In genomic region chr3:179956416-179956830, GRCh38 we compare ENCODE assay signal across 9 cellular contexts.
DNase-seq lines count a peak whose midpoint lies in the region; ATAC-seq and TF ChIP-seq lines count a peak whose summit lies in the region.
"Had no signal": no experiment of that assay in that cellular context is flagged by ENCODE, and none has a peak within 500 bp of the region (broad histone marks: within the 10 kb centered on the region; RNA-seq: fewer than 3 reads in every experiment).

No MANE protein-coding gene starts in this region.

- H3K4me1 ChIP-seq in Loucy (ENCODE audit: insufficient read depth, low read length, poor library complexity, severe bottlenecking) (peaks cover 83% of the 10 kb centered on the region), left ventricle myocardium inferior (no peaks in the 10 kb centered on the region)

- H3K9me3 ChIP-seq in Loucy (ENCODE audit: insufficient read depth, low read depth, low read length) (no peaks in the 10 kb centered on the region), left ventricle myocardium inferior (replicated peaks) (no peaks in the 10 kb centered on the region)

- no peaks in the 10 kb centered on the region for H3K4me1 Mint-ChIP-seq in mesothelial cell of epicardium

- peaks cover 15% of the 10 kb centered on the region; the same call in 1 of the 2 replicates for H3K79me2 ChIP-seq in Loucy (ENCODE audit: insufficient read depth, low read length)

- H2AFZ ChIP-seq in Loucy (ENCODE audit: low read length) = no peak overlapping the region

- H3K27ac Mint-ChIP-seq in mesothelial cell of epicardium = no peak overlapping the region

- no peak overlapping the region for H3K4me3 Mint-ChIP-seq in mesothelial cell of epicardium

- intact Hi-C loops in left ventricle myocardium inferior (cut with micrococcal nuclease) = no loop called here

- peak overlapping the region; percentile 67 for H3K4me3 ChIP-seq in Loucy (ENCODE audit: low read length, poor library complexity, severe bottlenecking)
- no peak overlapping the region for H3K4me3 ChIP-seq in left ventricle myocardium inferior

- H3K4me2 ChIP-seq in Loucy (ENCODE audit: low read depth, low read length, poor library complexity, severe bottlenecking) = peak overlapping the region; percentile 81

- H3K27me3 ChIP-seq in Loucy (ENCODE audit: insufficient read depth, low read length, poor library complexity, severe bottlenecking) (no peaks in the 10 kb centered on the region), left ventricle myocardium inferior (ENCODE audit: low read depth) (peaks cover 12% of the 10 kb centered on the region)

- H3K36me3 ChIP-seq in Loucy (ENCODE audit: insufficient read depth, low read length) (no peaks in the 10 kb centered on the region), left ventricle myocardium inferior (no peaks in the 10 kb centered on the region)

- no peak for TF ChIP-seq CTCF in Loucy (conservative IDR thresholded peaks at IDR 0.05; ENCODE audit: low read length)
- TF ChIP-seq CTCF in left ventricle myocardium inferior (IDR thresholded peaks at IDR 0.05; ENCODE audit: borderline replicate concordance) = no peak
- no peak for TF ChIP-seq CTCF in mesothelial cell of epicardium (IDR thresholded peaks at IDR 0.05; ENCODE audit: unreplicated experiment)

- peak; percentile 62 for DNase-seq in glomerular visceral epithelial cell (ENCODE audit: extremely low spot score)
- DNase-seq in left ventricle myocardium inferior = no peak
- DNase-seq in NCI-H226 = no peak
- DNase-seq in mesothelial cell of epicardium (ENCODE audit: low spot score in 2 of 2, unreplicated experiment in 2 of 2) = no peak
- DNase-seq: stimulated activated CD4-positive, alpha-beta T cell treated with anti-CD3 and anti-CD28 coated beads, Interleukin-4, amount 100 ng/mL, for 4 hours had no signal

- H3K9me3 Mint-ChIP-seq in mesothelial cell of epicardium = no peaks in the 10 kb centered on the region

- H3K36me3 Mint-ChIP-seq in mesothelial cell of epicardium = no peaks in the 10 kb centered on the region

- H3K9ac ChIP-seq in Loucy (ENCODE audit: low read depth, low read length, poor library complexity, severe bottlenecking) = peak overlapping the region; percentile 70

- H3K27me3 Mint-ChIP-seq in mesothelial cell of epicardium (ENCODE audit: low read depth) = peaks cover 5% of the 10 kb centered on the region

- H3F3A ChIP-seq in Loucy (ENCODE audit: low read depth) = peaks cover 17% of the 10 kb centered on the region

- H3K27ac ChIP-seq in left ventricle myocardium inferior (replicated peaks) = no peak overlapping the region

- H3K9me2 ChIP-seq in Loucy (replicated peaks; ENCODE audit: low read depth, low read length) = no peaks in the 10 kb centered on the region

- no peaks in the 10 kb centered on the region for H4K20me1 ChIP-seq in Loucy (ENCODE audit: insufficient read depth, low read length, poor library complexity, severe bottlenecking)

- ATAC-seq in GM19043 (IDR thresholded peaks at IDR 0.05; ENCODE audit: low read depth, unreplicated experiment) (peak; percentile 77), HG02759 (IDR thresholded peaks at IDR 0.05; ENCODE audit: unreplicated experiment) (peak; percentile 91)
- ATAC-seq: HCT116 had no signal
